1 cellular context compared by ENCODE assay signal in the genomic region with DNA sequence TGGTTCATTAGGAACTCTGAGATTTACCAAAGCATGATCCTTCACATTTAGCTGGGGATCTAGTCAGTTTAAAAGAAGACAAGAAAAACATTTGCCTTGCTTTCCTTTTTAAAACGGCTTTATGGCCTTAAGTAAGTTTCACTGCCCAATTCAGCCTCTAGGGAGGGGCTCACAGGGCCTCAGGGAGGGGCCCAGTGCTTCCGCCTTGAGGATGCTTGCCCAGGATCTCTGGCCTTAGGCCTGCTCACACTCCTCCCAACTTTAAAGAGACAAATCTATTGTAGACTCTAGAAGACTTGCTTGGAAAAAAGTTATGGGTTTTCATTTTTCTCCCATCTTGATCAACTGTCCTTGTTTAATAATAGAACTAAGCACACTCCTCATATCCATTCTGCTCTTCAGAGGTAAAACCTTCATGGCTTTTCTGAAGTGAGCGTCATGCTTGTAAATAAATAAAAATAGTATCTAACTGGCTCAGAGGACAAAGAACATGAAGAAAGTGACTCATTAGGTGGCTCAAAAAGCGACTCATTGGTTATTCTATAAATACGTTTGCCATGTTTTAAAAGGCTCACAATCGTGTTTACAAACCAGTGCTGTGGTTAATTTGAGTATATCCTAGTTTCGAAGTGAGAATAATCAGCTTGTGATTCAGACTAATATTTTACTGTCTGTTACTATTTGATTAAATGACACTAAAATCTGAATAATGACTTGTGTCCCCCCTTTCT.
TF ChIP-seq lines count a peak whose summit lies in the region.

No MANE protein-coding gene starts in this region.

TF ChIP-seq in GM12878, 131 proteins besides CTCF, POLR2A, EP300 and RAD21 (continued from another document and continues in another):
- TF ChIP-seq, protein P1, sequence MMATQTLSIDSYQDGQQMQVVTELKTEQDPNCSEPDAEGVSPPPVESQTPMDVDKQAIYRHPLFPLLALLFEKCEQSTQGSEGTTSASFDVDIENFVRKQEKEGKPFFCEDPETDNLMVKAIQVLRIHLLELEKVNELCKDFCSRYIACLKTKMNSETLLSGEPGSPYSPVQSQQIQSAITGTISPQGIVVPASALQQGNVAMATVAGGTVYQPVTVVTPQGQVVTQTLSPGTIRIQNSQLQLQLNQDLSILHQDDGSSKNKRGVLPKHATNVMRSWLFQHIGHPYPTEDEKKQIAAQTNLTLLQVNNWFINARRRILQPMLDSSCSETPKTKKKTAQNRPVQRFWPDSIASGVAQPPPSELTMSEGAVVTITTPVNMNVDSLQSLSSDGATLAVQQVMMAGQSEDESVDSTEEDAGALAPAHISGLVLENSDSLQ (IDR thresholded peaks at IDR 0.05), result peak; percentile 20; the same call in 1 of the 2 replicates
- TF ChIP-seq POLR2AphosphoS5 (IDR thresholded peaks at IDR 0.05; ENCODE audit: low read length) (no peak), CBX5 (IDR thresholded peaks at IDR 0.05; ENCODE audit: low read depth) (no peak), MXI1 (IDR thresholded peaks at IDR 0.05; ENCODE audit: low read depth, low read length) (no peak), ZZZ3 (IDR thresholded peaks at IDR 0.05; ENCODE audit: control insufficient read depth, insufficient read length, low read depth) (no peak), ATF7 (IDR thresholded peaks at IDR 0.05; ENCODE audit: low read depth) (peak; percentile 50; the same call in 1 of the 2 replicates), FOXK2 (IDR thresholded peaks at IDR 0.05) (peak; percentile 19; the same call in 1 of the 2 replicates), NR2C1 (IDR thresholded peaks at IDR 0.05) (no peak), RUNX3 (IDR thresholded peaks at IDR 0.05; ENCODE audit: low read length) (peak; percentile 96), WRNIP1 (IDR thresholded peaks at IDR 0.05; ENCODE audit: borderline replicate concordance, low read depth, low read length) (no peak), MEF2A (IDR thresholded peaks at IDR 0.05; ENCODE audit: insufficient read depth, low read depth, low read length) (peak; percentile 95), IKZF2 (IDR thresholded peaks at IDR 0.05) (no peak), CREM (IDR thresholded peaks at IDR 0.05; ENCODE audit: low read depth) (peak; percentile 57; the same call in 1 of the 2 replicates), CREB1 (IDR thresholded peaks at IDR 0.05; ENCODE audit: low read depth) (0 out of 2 replicates have a peak, but pooled peaks have one; percentile 10), NFIC (IDR thresholded peaks at IDR 0.05; ENCODE audit: low read depth, low read length) (peak; percentile 83), MTA2 (IDR thresholded peaks at IDR 0.05; ENCODE audit: low read depth) (peak; percentile 86), CEBPB (IDR thresholded peaks at IDR 0.05; ENCODE audit: borderline replicate concordance in 1 of 2, low read depth in 2 of 2, low read length in 2 of 2) (0 out of 4 replicates have a peak, but pooled peaks of 1 of the 2 experiments have one; percentile 57), NR2C2 (IDR thresholded peaks at IDR 0.05; ENCODE audit: borderline replicate concordance, control insufficient read depth, insufficient read length, low read depth) (no peak), LARP7 (IDR thresholded peaks at IDR 0.05) (no peak), NBN (IDR thresholded peaks at IDR 0.05) (no peak), IRF4 (IDR thresholded peaks at IDR 0.05; ENCODE audit: low read depth, low read length) (0 out of 2 replicates have a peak, but pooled peaks have one; percentile 44), SP1 (IDR thresholded peaks at IDR 0.05; ENCODE audit: low read depth, low read length) (no peak), GABPA (IDR thresholded peaks at IDR 0.05; ENCODE audit: low read depth) (peak; percentile 53; the same call in 1 of the 2 replicates), ZBED1 (IDR thresholded peaks at IDR 0.05; ENCODE audit: borderline replicate concordance) (peak; percentile 86; the same call in 1 of the 2 replicates), ZSCAN29 (IDR thresholded peaks at IDR 0.05) (no peak), JUND (IDR thresholded peaks at IDR 0.05; ENCODE audit: low read depth, low read length) (no peak)
- TF ChIP-seq, protein P2, sequence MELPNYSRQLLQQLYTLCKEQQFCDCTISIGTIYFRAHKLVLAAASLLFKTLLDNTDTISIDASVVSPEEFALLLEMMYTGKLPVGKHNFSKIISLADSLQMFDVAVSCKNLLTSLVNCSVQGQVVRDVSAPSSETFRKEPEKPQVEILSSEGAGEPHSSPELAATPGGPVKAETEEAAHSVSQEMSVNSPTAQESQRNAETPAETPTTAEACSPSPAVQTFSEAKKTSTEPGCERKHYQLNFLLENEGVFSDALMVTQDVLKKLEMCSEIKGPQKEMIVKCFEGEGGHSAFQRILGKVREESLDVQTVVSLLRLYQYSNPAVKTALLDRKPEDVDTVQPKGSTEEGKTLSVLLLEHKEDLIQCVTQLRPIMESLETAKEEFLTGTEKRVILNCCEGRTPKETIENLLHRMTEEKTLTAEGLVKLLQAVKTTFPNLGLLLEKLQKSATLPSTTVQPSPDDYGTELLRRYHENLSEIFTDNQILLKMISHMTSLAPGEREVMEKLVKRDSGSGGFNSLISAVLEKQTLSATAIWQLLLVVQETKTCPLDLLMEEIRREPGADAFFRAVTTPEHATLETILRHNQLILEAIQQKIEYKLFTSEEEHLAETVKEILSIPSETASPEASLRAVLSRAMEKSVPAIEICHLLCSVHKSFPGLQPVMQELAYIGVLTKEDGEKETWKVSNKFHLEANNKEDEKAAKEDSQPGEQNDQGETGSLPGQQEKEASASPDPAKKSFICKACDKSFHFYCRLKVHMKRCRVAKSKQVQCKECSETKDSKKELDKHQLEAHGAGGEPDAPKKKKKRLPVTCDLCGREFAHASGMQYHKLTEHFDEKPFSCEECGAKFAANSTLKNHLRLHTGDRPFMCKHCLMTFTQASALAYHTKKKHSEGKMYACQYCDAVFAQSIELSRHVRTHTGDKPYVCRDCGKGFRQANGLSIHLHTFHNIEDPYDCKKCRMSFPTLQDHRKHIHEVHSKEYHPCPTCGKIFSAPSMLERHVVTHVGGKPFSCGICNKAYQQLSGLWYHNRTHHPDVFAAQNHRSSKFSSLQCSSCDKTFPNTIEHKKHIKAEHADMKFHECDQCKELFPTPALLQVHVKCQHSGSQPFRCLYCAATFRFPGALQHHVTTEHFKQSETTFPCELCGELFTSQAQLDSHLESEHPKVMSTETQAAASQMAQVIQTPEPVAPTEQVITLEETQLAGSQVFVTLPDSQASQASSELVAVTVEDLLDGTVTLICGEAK (IDR thresholded peaks at IDR 0.05; ENCODE audit: borderline replicate concordance), result no peak
- TF ChIP-seq, protein P3, sequence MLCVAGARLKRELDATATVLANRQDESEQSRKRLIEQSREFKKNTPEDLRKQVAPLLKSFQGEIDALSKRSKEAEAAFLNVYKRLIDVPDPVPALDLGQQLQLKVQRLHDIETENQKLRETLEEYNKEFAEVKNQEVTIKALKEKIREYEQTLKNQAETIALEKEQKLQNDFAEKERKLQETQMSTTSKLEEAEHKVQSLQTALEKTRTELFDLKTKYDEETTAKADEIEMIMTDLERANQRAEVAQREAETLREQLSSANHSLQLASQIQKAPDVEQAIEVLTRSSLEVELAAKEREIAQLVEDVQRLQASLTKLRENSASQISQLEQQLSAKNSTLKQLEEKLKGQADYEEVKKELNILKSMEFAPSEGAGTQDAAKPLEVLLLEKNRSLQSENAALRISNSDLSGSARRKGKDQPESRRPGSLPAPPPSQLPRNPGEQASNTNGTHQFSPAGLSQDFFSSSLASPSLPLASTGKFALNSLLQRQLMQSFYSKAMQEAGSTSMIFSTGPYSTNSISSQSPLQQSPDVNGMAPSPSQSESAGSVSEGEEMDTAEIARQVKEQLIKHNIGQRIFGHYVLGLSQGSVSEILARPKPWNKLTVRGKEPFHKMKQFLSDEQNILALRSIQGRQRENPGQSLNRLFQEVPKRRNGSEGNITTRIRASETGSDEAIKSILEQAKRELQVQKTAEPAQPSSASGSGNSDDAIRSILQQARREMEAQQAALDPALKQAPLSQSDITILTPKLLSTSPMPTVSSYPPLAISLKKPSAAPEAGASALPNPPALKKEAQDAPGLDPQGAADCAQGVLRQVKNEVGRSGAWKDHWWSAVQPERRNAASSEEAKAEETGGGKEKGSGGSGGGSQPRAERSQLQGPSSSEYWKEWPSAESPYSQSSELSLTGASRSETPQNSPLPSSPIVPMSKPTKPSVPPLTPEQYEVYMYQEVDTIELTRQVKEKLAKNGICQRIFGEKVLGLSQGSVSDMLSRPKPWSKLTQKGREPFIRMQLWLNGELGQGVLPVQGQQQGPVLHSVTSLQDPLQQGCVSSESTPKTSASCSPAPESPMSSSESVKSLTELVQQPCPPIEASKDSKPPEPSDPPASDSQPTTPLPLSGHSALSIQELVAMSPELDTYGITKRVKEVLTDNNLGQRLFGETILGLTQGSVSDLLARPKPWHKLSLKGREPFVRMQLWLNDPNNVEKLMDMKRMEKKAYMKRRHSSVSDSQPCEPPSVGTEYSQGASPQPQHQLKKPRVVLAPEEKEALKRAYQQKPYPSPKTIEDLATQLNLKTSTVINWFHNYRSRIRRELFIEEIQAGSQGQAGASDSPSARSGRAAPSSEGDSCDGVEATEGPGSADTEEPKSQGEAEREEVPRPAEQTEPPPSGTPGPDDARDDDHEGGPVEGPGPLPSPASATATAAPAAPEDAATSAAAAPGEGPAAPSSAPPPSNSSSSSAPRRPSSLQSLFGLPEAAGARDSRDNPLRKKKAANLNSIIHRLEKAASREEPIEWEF (IDR thresholded peaks at IDR 0.05; ENCODE audit: insufficient replicate concordance, low read depth, low read length), result no peak
- TF ChIP-seq, protein P4, sequence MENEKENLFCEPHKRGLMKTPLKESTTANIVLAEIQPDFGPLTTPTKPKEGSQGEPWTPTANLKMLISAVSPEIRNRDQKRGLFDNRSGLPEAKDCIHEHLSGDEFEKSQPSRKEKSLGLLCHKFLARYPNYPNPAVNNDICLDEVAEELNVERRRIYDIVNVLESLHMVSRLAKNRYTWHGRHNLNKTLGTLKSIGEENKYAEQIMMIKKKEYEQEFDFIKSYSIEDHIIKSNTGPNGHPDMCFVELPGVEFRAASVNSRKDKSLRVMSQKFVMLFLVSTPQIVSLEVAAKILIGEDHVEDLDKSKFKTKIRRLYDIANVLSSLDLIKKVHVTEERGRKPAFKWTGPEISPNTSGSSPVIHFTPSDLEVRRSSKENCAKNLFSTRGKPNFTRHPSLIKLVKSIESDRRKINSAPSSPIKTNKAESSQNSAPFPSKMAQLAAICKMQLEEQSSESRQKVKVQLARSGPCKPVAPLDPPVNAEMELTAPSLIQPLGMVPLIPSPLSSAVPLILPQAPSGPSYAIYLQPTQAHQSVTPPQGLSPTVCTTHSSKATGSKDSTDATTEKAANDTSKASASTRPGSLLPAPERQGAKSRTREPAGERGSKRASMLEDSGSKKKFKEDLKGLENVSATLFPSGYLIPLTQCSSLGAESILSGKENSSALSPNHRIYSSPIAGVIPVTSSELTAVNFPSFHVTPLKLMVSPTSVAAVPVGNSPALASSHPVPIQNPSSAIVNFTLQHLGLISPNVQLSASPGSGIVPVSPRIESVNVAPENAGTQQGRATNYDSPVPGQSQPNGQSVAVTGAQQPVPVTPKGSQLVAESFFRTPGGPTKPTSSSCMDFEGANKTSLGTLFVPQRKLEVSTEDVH (IDR thresholded peaks at IDR 0.05; ENCODE audit: low read depth, partially characterized antibody), result no peak
- TF ChIP-seq, protein P5, sequence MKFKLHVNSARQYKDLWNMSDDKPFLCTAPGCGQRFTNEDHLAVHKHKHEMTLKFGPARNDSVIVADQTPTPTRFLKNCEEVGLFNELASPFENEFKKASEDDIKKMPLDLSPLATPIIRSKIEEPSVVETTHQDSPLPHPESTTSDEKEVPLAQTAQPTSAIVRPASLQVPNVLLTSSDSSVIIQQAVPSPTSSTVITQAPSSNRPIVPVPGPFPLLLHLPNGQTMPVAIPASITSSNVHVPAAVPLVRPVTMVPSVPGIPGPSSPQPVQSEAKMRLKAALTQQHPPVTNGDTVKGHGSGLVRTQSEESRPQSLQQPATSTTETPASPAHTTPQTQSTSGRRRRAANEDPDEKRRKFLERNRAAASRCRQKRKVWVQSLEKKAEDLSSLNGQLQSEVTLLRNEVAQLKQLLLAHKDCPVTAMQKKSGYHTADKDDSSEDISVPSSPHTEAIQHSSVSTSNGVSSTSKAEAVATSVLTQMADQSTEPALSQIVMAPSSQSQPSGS (IDR thresholded peaks at IDR 0.05; ENCODE audit: low read length), result peak; percentile 85
- TF ChIP-seq, protein P6, sequence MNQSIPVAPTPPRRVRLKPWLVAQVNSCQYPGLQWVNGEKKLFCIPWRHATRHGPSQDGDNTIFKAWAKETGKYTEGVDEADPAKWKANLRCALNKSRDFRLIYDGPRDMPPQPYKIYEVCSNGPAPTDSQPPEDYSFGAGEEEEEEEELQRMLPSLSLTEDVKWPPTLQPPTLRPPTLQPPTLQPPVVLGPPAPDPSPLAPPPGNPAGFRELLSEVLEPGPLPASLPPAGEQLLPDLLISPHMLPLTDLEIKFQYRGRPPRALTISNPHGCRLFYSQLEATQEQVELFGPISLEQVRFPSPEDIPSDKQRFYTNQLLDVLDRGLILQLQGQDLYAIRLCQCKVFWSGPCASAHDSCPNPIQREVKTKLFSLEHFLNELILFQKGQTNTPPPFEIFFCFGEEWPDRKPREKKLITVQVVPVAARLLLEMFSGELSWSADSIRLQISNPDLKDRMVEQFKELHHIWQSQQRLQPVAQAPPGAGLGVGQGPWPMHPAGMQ (IDR thresholded peaks at IDR 0.05; ENCODE audit: borderline replicate concordance), result no peak
- TF ChIP-seq, protein P7, sequence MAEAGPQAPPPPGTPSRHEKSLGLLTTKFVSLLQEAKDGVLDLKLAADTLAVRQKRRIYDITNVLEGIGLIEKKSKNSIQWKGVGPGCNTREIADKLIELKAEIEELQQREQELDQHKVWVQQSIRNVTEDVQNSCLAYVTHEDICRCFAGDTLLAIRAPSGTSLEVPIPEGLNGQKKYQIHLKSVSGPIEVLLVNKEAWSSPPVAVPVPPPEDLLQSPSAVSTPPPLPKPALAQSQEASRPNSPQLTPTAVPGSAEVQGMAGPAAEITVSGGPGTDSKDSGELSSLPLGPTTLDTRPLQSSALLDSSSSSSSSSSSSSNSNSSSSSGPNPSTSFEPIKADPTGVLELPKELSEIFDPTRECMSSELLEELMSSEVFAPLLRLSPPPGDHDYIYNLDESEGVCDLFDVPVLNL (IDR thresholded peaks at IDR 0.05; ENCODE audit: low read depth, low read length), result no peak
- TF ChIP-seq, protein P8, sequence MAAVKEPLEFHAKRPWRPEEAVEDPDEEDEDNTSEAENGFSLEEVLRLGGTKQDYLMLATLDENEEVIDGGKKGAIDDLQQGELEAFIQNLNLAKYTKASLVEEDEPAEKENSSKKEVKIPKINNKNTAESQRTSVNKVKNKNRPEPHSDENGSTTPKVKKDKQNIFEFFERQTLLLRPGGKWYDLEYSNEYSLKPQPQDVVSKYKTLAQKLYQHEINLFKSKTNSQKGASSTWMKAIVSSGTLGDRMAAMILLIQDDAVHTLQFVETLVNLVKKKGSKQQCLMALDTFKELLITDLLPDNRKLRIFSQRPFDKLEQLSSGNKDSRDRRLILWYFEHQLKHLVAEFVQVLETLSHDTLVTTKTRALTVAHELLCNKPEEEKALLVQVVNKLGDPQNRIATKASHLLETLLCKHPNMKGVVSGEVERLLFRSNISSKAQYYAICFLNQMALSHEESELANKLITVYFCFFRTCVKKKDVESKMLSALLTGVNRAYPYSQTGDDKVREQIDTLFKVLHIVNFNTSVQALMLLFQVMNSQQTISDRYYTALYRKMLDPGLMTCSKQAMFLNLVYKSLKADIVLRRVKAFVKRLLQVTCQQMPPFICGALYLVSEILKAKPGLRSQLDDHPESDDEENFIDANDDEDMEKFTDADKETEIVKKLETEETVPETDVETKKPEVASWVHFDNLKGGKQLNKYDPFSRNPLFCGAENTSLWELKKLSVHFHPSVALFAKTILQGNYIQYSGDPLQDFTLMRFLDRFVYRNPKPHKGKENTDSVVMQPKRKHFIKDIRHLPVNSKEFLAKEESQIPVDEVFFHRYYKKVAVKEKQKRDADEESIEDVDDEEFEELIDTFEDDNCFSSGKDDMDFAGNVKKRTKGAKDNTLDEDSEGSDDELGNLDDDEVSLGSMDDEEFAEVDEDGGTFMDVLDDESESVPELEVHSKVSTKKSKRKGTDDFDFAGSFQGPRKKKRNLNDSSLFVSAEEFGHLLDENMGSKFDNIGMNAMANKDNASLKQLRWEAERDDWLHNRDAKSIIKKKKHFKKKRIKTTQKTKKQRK (IDR thresholded peaks at IDR 0.05; ENCODE audit: low read depth, low read length), result no peak
